Comparison of ENCODE assay signal across 3 cellular contexts in the genomic region with DNA sequence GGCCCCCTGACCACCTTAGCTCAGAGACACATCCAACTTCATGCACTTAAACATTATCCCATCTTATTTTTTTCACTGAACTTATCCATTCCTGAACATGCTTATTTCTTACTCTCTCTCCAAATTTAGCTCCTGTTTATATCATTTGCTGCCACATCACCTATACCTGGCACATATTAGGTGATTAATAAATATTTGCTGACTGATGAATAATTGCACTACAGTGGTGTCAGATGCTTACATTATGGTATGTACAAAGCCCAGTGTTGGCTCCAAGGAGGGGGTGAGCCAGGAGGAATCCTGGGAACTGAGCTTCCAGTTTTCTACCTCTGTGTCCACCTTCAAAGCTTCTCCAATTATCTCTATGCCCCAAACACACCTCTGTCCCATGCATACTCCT.
TF ChIP-seq lines count a peak whose summit lies in the region.

No MANE protein-coding gene starts in this region.

TF ChIP-seq in IMR-90, 13 proteins besides CTCF, POLR2A, EP300 and RAD21:
- TF ChIP-seq MAFK (IDR thresholded peaks at IDR 0.05; ENCODE audit: low read depth, low read length) (peak; percentile 63; the same call in 1 of the 2 replicates), BHLHE40 (IDR thresholded peaks at IDR 0.05; ENCODE audit: low read depth, low read length) (no peak)

TF ChIP-seq in H1, 55 proteins besides CTCF, POLR2A, EP300 and RAD21:
- TF ChIP-seq, protein P1, sequence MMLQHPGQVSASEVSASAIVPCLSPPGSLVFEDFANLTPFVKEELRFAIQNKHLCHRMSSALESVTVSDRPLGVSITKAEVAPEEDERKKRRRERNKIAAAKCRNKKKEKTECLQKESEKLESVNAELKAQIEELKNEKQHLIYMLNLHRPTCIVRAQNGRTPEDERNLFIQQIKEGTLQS (IDR thresholded peaks at IDR 0.05; ENCODE audit: insufficient read depth, low read depth, low read length), result no peak
- TF ChIP-seq, protein P2, sequence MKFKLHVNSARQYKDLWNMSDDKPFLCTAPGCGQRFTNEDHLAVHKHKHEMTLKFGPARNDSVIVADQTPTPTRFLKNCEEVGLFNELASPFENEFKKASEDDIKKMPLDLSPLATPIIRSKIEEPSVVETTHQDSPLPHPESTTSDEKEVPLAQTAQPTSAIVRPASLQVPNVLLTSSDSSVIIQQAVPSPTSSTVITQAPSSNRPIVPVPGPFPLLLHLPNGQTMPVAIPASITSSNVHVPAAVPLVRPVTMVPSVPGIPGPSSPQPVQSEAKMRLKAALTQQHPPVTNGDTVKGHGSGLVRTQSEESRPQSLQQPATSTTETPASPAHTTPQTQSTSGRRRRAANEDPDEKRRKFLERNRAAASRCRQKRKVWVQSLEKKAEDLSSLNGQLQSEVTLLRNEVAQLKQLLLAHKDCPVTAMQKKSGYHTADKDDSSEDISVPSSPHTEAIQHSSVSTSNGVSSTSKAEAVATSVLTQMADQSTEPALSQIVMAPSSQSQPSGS (IDR thresholded peaks at IDR 0.05; ENCODE audit: low read length), result no peak
- no peak for TF ChIP-seq CREB1 (IDR thresholded peaks at IDR 0.05)
- TF ChIP-seq BRCA1 (IDR thresholded peaks at IDR 0.05; ENCODE audit: low read depth, low read length), result no peak
- TF ChIP-seq SP4 (IDR thresholded peaks at IDR 0.05; ENCODE audit: low read length), result no peak
- TF ChIP-seq CTBP2 (IDR thresholded peaks at IDR 0.05; ENCODE audit: borderline replicate concordance, insufficient read depth, insufficient read length, low read length), result no peak
- no peak for TF ChIP-seq CHD2 (IDR thresholded peaks at IDR 0.05; ENCODE audit: low read length)
- no peak for TF ChIP-seq BACH1 (IDR thresholded peaks at IDR 0.05; ENCODE audit: low read length)
- TF ChIP-seq NANOG (IDR thresholded peaks at IDR 0.05; ENCODE audit: insufficient read depth, low read depth, low read length, poor library complexity, severe bottlenecking), result no peak
- no peak for TF ChIP-seq RNF2 (IDR thresholded peaks at IDR 0.05; ENCODE audit: borderline replicate concordance, low read depth, low read length, missing control alignments, poor library complexity, severe bottlenecking)

TF ChIP-seq in SK-N-SH treated with all-trans-retinoic acid at 6 μM for 48 hours, 23 proteins besides CTCF, POLR2A, EP300 and RAD21:
- TF ChIP-seq, protein P3, sequence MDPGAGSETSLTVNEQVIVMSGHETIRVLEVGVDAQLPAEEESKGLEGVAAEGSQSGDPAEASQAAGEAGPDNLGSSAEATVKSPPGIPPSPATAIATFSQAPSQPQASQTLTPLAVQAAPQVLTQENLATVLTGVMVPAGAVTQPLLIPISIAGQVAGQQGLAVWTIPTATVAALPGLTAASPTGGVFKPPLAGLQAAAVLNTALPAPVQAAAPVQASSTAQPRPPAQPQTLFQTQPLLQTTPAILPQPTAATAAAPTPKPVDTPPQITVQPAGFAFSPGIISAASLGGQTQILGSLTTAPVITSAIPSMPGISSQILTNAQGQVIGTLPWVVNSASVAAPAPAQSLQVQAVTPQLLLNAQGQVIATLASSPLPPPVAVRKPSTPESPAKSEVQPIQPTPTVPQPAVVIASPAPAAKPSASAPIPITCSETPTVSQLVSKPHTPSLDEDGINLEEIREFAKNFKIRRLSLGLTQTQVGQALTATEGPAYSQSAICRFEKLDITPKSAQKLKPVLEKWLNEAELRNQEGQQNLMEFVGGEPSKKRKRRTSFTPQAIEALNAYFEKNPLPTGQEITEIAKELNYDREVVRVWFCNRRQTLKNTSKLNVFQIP (CRISPR knock-in tag; IDR thresholded peaks at IDR 0.05; ENCODE audit: borderline replicate concordance, low read depth), result no peak
- TF ChIP-seq OSR1 (CRISPR knock-in tag; IDR thresholded peaks at IDR 0.05) (no peak), TOX (CRISPR knock-in tag; IDR thresholded peaks at IDR 0.05; ENCODE audit: borderline replicate concordance) (no peak), CSDC2 (CRISPR knock-in tag; IDR thresholded peaks at IDR 0.05) (no peak), BACH2 (CRISPR knock-in tag; IDR thresholded peaks at IDR 0.05; ENCODE audit: borderline replicate concordance) (no peak), PPARA (CRISPR knock-in tag; IDR thresholded peaks at IDR 0.05; ENCODE audit: borderline replicate concordance) (no peak), ZFP30 (CRISPR knock-in tag; IDR thresholded peaks at IDR 0.05) (no peak), TCF4 (CRISPR knock-in tag; IDR thresholded peaks at IDR 0.05; ENCODE audit: borderline replicate concordance) (no peak)
- TF ChIP-seq, protein P4, sequence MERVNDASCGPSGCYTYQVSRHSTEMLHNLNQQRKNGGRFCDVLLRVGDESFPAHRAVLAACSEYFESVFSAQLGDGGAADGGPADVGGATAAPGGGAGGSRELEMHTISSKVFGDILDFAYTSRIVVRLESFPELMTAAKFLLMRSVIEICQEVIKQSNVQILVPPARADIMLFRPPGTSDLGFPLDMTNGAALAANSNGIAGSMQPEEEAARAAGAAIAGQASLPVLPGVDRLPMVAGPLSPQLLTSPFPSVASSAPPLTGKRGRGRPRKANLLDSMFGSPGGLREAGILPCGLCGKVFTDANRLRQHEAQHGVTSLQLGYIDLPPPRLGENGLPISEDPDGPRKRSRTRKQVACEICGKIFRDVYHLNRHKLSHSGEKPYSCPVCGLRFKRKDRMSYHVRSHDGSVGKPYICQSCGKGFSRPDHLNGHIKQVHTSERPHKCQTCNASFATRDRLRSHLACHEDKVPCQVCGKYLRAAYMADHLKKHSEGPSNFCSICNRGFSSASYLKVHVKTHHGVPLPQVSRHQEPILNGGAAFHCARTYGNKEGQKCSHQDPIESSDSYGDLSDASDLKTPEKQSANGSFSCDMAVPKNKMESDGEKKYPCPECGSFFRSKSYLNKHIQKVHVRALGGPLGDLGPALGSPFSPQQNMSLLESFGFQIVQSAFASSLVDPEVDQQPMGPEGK (CRISPR knock-in tag; IDR thresholded peaks at IDR 0.05; ENCODE audit: borderline replicate concordance), result no peak
- TF ChIP-seq, protein P5, sequence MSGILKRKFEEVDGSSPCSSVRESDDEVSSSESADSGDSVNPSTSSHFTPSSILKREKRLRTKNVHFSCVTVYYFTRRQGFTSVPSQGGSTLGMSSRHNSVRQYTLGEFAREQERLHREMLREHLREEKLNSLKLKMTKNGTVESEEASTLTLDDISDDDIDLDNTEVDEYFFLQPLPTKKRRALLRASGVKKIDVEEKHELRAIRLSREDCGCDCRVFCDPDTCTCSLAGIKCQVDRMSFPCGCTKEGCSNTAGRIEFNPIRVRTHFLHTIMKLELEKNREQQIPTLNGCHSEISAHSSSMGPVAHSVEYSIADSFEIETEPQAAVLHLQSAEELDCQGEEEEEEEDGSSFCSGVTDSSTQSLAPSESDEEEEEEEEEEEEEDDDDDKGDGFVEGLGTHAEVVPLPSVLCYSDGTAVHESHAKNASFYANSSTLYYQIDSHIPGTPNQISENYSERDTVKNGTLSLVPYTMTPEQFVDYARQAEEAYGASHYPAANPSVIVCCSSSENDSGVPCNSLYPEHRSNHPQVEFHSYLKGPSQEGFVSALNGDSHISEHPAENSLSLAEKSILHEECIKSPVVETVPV (CRISPR knock-in tag; IDR thresholded peaks at IDR 0.05), result no peak
- TF ChIP-seq, protein P6, sequence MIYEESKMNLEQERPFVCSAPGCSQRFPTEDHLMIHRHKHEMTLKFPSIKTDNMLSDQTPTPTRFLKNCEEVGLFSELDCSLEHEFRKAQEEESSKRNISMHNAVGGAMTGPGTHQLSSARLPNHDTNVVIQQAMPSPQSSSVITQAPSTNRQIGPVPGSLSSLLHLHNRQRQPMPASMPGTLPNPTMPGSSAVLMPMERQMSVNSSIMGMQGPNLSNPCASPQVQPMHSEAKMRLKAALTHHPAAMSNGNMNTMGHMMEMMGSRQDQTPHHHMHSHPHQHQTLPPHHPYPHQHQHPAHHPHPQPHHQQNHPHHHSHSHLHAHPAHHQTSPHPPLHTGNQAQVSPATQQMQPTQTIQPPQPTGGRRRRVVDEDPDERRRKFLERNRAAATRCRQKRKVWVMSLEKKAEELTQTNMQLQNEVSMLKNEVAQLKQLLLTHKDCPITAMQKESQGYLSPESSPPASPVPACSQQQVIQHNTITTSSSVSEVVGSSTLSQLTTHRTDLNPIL (CRISPR knock-in tag; IDR thresholded peaks at IDR 0.05; ENCODE audit: low read depth), result no peak
